Comparison of ENCODE assay signal across 9 cellular contexts in genomic region chr6:28587746-28588075, GRCh38.
A peak's percentile ranks its signal among the peaks of the same experiment; 100 is the strongest.
DNase-seq lines count a peak whose midpoint lies in the region; ATAC-seq and TF ChIP-seq lines count a peak whose summit lies in the region.
"Had no signal": no experiment of that assay in that cellular context is flagged by ENCODE, and none has a peak within 500 bp of the region (broad histone marks: within the 10 kb centered on the region; RNA-seq: fewer than 3 reads in every experiment).

No MANE protein-coding gene starts in this region.

- ATAC-seq in Right ventricle myocardium inferior, result no peak
- ATAC-seq in upper lobe of left lung (ENCODE audit: low FRiP score in 2 of 2), result no peak
- ATAC-seq in GM18858 (IDR thresholded peaks at IDR 0.05; ENCODE audit: unreplicated experiment), result no peak
- ATAC-seq: gastrocnemius medialis had no signal

- no peak for TF ChIP-seq CTCF in cardiac muscle cell (IDR thresholded peaks at IDR 0.05; ENCODE audit: low read depth, low read length)
- no peak for TF ChIP-seq CTCF in liver (IDR thresholded peaks at IDR 0.05; ENCODE audit: low read depth, low read length, missing input control)
- no peak for TF ChIP-seq CTCF in upper lobe of left lung (IDR thresholded peaks at IDR 0.05)

- intact Hi-C loops in Right ventricle myocardium inferior (cut with DNase I), result no loop called here

- no peak for TF ChIP-seq RAD21 in liver (IDR thresholded peaks at IDR 0.05)

- H3K4me1 ChIP-seq in cardiac muscle cell (ENCODE audit: low read depth) (peaks cover 15% of the 10 kb centered on the region), liver (ENCODE audit: control insufficient read depth in 4 of 4, insufficient read depth in 4 of 4, low read length in 3 of 4) (peaks cover 5 to 24% (median 10%) of the 10 kb centered on the region in 4 donors), upper lobe of left lung (peaks cover 0 to 9% (median 0%) of the 10 kb centered on the region in 4 donors)
- H3K4me1 ChIP-seq: gastrocnemius medialis had no signal

- H3K36me3 ChIP-seq in cardiac muscle cell, result no peaks in the 10 kb centered on the region
- H3K36me3 ChIP-seq in liver (ENCODE audit: control insufficient read depth in 4 of 4, insufficient read depth in 3 of 4, low read depth in 1 of 4, low read length in 3 of 4), result no peaks in the 10 kb centered on the region
- H3K36me3 ChIP-seq in upper lobe of left lung, result no peaks in the 10 kb centered on the region
- H3K36me3 ChIP-seq: gastrocnemius medialis had no signal

- no peaks in the 10 kb centered on the region for H3K9me3 ChIP-seq in cardiac muscle cell (ENCODE audit: low read depth)
- H3K9me3 ChIP-seq in liver (ENCODE audit: control insufficient read depth in 4 of 4, low read length in 3 of 4), result peaks cover 0 to 6% (median 2%) of the 10 kb centered on the region in 4 donors
- no peaks in the 10 kb centered on the region for H3K9me3 ChIP-seq in upper lobe of left lung
- H3K9me3 ChIP-seq: gastrocnemius medialis had no signal

- no peak for TF ChIP-seq POLR2A in upper lobe of left lung (IDR thresholded peaks at IDR 0.05)

- H3K27ac ChIP-seq in cardiac muscle cell, result no peak overlapping the region
- no peak overlapping the region for H3K27ac ChIP-seq in liver (ENCODE audit: low read depth in 1 of 2, low read length in 2 of 2)
- no peak overlapping the region for H3K27ac ChIP-seq in upper lobe of left lung
- H3K27ac ChIP-seq: gastrocnemius medialis had no signal

- DNase-seq in cardiac muscle cell (ENCODE audit: low read depth in 1 of 2, low spot score in 1 of 2) (no peak), Right ventricle myocardium inferior (ENCODE audit: missing footprints) (no peak), astrocyte of the hippocampus (ENCODE audit: low read depth, low spot score) (peak; percentile 51), upper lobe of left lung (no peak), ecto neural progenitor cell (ENCODE audit: low spot score) (no peak)
- no peak for DNase-seq in activated effector memory CD4-positive, alpha-beta T cell treated with anti-CD3 and anti-CD28 coated beads, Interleukin-2, amount 50 U/mL, for 16 hours
- DNase-seq: gastrocnemius medialis had no signal

- WGBS in liver, result 14% methylated on average over 8 of the region's 8 CpGs
- 8 to 18% methylated on average over 8 of the region's 8 CpGs for WGBS in upper lobe of left lung, 2 donors

- peak overlapping the region; percentile 68 for H3K4me3 ChIP-seq in cardiac muscle cell
- peak overlapping the region; percentile 63 to 94 (median 90) for H3K4me3 ChIP-seq in liver (ENCODE audit: low read depth in 1 of 3, low read length in 3 of 3)
- H3K4me3 ChIP-seq in upper lobe of left lung, result peak overlapping the region in 3 of 4 donors; percentile 45 to 58 (median 51)

- no peak overlapping the region for H3K9ac ChIP-seq in liver (ENCODE audit: low read depth in 1 of 2, low read length in 2 of 2)

- H3K27me3 ChIP-seq in cardiac muscle cell (no peaks in the 10 kb centered on the region), liver (ENCODE audit: control insufficient read depth in 4 of 4, insufficient read depth in 4 of 4, low read length in 3 of 4) (peaks cover 0 to 6% (median 2%) of the 10 kb centered on the region in 4 donors), upper lobe of left lung (peaks cover 0 to 5% (median 2%) of the 10 kb centered on the region in 4 donors)

- no peak for TF ChIP-seq EP300 in upper lobe of left lung (IDR thresholded peaks at IDR 0.05)

TF ChIP-seq in liver, 16 proteins besides CTCF, POLR2A, EP300 and RAD21:
- TF ChIP-seq FOXA1 (IDR thresholded peaks at IDR 0.05), result no peak
- no peak for TF ChIP-seq GABPA (IDR thresholded peaks at IDR 0.05 in 1 of 2, conservative IDR thresholded peaks at IDR 0.05 in 1 of 2)
- TF ChIP-seq, protein P1, sequence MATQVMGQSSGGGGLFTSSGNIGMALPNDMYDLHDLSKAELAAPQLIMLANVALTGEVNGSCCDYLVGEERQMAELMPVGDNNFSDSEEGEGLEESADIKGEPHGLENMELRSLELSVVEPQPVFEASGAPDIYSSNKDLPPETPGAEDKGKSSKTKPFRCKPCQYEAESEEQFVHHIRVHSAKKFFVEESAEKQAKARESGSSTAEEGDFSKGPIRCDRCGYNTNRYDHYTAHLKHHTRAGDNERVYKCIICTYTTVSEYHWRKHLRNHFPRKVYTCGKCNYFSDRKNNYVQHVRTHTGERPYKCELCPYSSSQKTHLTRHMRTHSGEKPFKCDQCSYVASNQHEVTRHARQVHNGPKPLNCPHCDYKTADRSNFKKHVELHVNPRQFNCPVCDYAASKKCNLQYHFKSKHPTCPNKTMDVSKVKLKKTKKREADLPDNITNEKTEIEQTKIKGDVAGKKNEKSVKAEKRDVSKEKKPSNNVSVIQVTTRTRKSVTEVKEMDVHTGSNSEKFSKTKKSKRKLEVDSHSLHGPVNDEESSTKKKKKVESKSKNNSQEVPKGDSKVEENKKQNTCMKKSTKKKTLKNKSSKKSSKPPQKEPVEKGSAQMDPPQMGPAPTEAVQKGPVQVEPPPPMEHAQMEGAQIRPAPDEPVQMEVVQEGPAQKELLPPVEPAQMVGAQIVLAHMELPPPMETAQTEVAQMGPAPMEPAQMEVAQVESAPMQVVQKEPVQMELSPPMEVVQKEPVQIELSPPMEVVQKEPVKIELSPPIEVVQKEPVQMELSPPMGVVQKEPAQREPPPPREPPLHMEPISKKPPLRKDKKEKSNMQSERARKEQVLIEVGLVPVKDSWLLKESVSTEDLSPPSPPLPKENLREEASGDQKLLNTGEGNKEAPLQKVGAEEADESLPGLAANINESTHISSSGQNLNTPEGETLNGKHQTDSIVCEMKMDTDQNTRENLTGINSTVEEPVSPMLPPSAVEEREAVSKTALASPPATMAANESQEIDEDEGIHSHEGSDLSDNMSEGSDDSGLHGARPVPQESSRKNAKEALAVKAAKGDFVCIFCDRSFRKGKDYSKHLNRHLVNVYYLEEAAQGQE (IDR thresholded peaks at IDR 0.05), result no peak
- TF ChIP-seq, protein P2, sequence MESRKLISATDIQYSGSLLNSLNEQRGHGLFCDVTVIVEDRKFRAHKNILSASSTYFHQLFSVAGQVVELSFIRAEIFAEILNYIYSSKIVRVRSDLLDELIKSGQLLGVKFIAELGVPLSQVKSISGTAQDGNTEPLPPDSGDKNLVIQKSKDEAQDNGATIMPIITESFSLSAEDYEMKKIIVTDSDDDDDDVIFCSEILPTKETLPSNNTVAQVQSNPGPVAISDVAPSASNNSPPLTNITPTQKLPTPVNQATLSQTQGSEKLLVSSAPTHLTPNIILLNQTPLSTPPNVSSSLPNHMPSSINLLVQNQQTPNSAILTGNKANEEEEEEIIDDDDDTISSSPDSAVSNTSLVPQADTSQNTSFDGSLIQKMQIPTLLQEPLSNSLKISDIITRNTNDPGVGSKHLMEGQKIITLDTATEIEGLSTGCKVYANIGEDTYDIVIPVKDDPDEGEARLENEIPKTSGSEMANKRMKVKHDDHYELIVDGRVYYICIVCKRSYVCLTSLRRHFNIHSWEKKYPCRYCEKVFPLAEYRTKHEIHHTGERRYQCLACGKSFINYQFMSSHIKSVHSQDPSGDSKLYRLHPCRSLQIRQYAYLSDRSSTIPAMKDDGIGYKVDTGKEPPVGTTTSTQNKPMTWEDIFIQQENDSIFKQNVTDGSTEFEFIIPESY (IDR thresholded peaks at IDR 0.05), result no peak
- TF ChIP-seq HNF4G (IDR thresholded peaks at IDR 0.05), result no peak
- no peak for TF ChIP-seq TAF1 (conservative IDR thresholded peaks at IDR 0.05)
- no peak for TF ChIP-seq RXRA (IDR thresholded peaks at IDR 0.05)
- no peak for TF ChIP-seq YY1 (IDR thresholded peaks at IDR 0.05)
- no peak for TF ChIP-seq ATF3 (IDR thresholded peaks at IDR 0.05)
